ENCODE assay signal across 1 cellular context in the genomic region with DNA sequence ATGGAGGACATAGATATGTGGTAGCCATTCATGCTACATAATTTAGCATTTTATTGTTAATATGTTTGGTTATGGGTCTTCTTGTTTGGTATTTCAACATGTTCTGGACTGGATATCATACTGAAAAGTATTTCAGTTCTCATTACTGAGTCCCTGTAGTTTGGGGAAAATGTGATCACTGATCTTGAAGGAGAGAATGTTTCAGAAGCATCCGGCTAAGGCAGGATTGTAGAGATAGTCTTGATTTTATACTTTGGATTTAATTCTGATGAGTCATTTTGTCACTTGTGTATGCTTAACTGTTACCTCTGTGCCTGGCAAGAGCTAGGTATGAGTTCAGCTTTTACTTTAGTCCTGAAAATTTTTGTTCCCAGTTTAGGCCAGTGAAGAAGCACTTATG.
TF ChIP-seq lines count a peak whose summit lies in the region.

No MANE protein-coding gene starts in this region.

TF ChIP-seq in GM12878, 131 proteins besides CTCF, POLR2A, EP300 and RAD21:
- TF ChIP-seq, protein P1, sequence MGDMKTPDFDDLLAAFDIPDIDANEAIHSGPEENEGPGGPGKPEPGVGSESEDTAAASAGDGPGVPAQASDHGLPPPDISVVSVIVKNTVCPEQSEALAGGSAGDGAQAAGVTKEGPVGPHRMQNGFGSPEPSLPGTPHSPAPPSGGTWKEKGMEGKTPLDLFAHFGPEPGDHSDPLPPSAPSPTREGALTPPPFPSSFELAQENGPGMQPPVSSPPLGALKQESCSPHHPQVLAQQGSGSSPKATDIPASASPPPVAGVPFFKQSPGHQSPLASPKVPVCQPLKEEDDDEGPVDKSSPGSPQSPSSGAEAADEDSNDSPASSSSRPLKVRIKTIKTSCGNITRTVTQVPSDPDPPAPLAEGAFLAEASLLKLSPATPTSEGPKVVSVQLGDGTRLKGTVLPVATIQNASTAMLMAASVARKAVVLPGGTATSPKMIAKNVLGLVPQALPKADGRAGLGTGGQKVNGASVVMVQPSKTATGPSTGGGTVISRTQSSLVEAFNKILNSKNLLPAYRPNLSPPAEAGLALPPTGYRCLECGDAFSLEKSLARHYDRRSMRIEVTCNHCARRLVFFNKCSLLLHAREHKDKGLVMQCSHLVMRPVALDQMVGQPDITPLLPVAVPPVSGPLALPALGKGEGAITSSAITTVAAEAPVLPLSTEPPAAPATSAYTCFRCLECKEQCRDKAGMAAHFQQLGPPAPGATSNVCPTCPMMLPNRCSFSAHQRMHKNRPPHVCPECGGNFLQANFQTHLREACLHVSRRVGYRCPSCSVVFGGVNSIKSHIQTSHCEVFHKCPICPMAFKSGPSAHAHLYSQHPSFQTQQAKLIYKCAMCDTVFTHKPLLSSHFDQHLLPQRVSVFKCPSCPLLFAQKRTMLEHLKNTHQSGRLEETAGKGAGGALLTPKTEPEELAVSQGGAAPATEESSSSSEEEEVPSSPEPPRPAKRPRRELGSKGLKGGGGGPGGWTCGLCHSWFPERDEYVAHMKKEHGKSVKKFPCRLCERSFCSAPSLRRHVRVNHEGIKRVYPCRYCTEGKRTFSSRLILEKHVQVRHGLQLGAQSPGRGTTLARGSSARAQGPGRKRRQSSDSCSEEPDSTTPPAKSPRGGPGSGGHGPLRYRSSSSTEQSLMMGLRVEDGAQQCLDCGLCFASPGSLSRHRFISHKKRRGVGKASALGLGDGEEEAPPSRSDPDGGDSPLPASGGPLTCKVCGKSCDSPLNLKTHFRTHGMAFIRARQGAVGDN (IDR thresholded peaks at IDR 0.05), result no peak
- TF ChIP-seq MTA3 (IDR thresholded peaks at IDR 0.05; ENCODE audit: borderline replicate concordance, low read length) (no peak), SREBF2 (IDR thresholded peaks at IDR 0.05; ENCODE audit: low read length) (no peak), CBFB (IDR thresholded peaks at IDR 0.05; ENCODE audit: low read depth) (no peak), ZNF217 (IDR thresholded peaks at IDR 0.05) (no peak), WRNIP1 (IDR thresholded peaks at IDR 0.05; ENCODE audit: borderline replicate concordance, low read depth, low read length) (no peak), RBBP5 (conservative IDR thresholded peaks at IDR 0.05) (no peak), PBX3 (IDR thresholded peaks at IDR 0.05; ENCODE audit: insufficient replicate concordance, low read depth, low read length) (no peak), MEF2A (IDR thresholded peaks at IDR 0.05; ENCODE audit: insufficient read depth, low read depth, low read length) (no peak), FOXM1 (IDR thresholded peaks at IDR 0.05; ENCODE audit: low read depth, low read length) (no peak), RUNX3 (IDR thresholded peaks at IDR 0.05; ENCODE audit: low read length) (no peak), HDAC2 (IDR thresholded peaks at IDR 0.05) (no peak), ZZZ3 (IDR thresholded peaks at IDR 0.05; ENCODE audit: control insufficient read depth, insufficient read length, low read depth) (no peak), IKZF2 (IDR thresholded peaks at IDR 0.05) (no peak), RAD51 (IDR thresholded peaks at IDR 0.05) (no peak), LARP7 (IDR thresholded peaks at IDR 0.05) (no peak), CEBPB (IDR thresholded peaks at IDR 0.05; ENCODE audit: borderline replicate concordance in 1 of 2, low read depth in 2 of 2, low read length in 2 of 2) (no peak), ATF3 (IDR thresholded peaks at IDR 0.05; ENCODE audit: borderline replicate concordance, extremely low read depth, low read depth, low read length) (no peak)
- TF ChIP-seq, protein P2, sequence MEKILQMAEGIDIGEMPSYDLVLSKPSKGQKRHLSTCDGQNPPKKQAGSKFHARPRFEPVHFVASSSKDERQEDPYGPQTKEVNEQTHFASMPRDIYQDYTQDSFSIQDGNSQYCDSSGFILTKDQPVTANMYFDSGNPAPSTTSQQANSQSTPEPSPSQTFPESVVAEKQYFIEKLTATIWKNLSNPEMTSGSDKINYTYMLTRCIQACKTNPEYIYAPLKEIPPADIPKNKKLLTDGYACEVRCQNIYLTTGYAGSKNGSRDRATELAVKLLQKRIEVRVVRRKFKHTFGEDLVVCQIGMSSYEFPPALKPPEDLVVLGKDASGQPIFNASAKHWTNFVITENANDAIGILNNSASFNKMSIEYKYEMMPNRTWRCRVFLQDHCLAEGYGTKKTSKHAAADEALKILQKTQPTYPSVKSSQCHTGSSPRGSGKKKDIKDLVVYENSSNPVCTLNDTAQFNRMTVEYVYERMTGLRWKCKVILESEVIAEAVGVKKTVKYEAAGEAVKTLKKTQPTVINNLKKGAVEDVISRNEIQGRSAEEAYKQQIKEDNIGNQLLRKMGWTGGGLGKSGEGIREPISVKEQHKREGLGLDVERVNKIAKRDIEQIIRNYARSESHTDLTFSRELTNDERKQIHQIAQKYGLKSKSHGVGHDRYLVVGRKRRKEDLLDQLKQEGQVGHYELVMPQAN (conservative IDR thresholded peaks at IDR 0.05), result no peak
